ENCODE assay signal across 1 cellular context in genomic region chr2:72142743-72143440, GRCh38.
A peak's percentile ranks its signal among the peaks of the same experiment; 100 is the strongest.
TF ChIP-seq lines count a peak whose summit lies in the region.

No MANE protein-coding gene starts in this region.

TF ChIP-seq in H1, 55 proteins besides CTCF, POLR2A, EP300 and RAD21 (continued from another document):
- TF ChIP-seq EZH2 (IDR thresholded peaks at IDR 0.05; ENCODE audit: low read depth, low read length, severe bottlenecking) (peak; percentile 44), HDAC2 (IDR thresholded peaks at IDR 0.05; ENCODE audit: borderline replicate concordance in 1 of 2, low read depth in 2 of 2, low read length in 2 of 2) (no peak), SP4 (IDR thresholded peaks at IDR 0.05; ENCODE audit: low read length) (no peak)
